In the genomic region with DNA sequence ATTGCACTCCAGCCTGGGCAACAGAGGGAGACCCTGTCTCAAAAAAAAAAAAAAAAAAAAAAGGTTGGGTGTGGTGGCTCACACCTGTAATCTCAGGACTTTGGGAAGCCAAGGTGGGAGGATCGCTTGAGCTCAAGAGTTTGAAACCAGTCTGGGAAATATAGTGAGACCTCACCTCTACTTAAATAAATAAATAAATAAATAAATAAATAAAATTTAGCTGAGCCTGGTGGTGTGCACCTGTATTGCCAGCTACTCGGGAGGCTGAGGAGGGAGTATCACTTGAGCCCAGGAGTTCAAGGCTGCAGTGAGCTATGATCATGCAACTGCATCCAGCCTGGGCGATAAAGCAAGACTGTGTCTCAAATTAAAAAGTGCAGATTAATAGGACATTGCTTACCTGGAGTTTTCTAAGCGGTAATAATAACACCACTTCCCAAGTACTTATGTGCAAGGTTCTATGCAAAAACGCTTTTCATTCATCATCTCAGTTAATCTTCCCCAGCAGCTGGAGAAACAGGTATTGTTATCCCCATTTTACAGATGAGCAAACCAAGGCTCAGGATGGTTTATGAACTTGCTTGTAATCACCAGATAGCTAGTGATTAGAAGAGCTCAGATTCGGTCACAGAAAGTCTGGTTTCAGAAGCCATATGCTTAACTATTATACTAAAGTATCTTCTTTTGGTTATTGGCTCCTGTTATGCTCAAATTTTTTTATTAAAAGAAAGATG, we compare ENCODE assay signal across 9 cellular contexts.
"Had no signal": no experiment of that assay in that cellular context is flagged by ENCODE, and none has a peak within 500 bp of the region (broad histone marks: within the 10 kb centered on the region; RNA-seq: fewer than 3 reads in every experiment).

No MANE protein-coding gene starts in this region.

- H3K27ac Mint-ChIP-seq: GM23338, H9, HFFc6 had no signal

- FAIRE-seq: H1 had no signal

- H3K4me2 ChIP-seq: GM23338, KMS-11 had no signal

- H3K27ac ChIP-seq: HL-60, KMS-11 had no signal

- H3K4me3 Mint-ChIP-seq: GM23338, H9, HFFc6 had no signal

- ATAC-seq: GM23338 had no signal

- H3K4me1 Mint-ChIP-seq: GM23338, H9 had no signal

- DNase-seq: H9, HCEC 1CT, HFFc6, IMR-90, KBM-7 had no signal

- H3K4me3 ChIP-seq: GM23338 had no signal

- H3K9me3 Mint-ChIP-seq: GM23338, H9, HFFc6 had no signal
